ENCODE assay signal across 11 cellular contexts in genomic region chr4:23889368-23889767, GRCh38. TPM values are rescaled to one million over a fixed set of nuclear protein-coding genes. Genes with fewer than 3 reads are reported as not detected.
DNase-seq lines count a peak whose midpoint lies in the region; ATAC-seq and TF ChIP-seq lines count a peak whose summit lies in the region.
"Had no signal": no experiment of that assay in that cellular context is flagged by ENCODE, and none has a peak within 500 bp of the region (broad histone marks: within the 10 kb centered on the region; RNA-seq: fewer than 3 reads in every experiment).

No MANE protein-coding gene starts in this region.

- H3K4me3 Mint-ChIP-seq in endodermal cell (peak overlapping the region; percentile 48), nephron progenitor cell (peak overlapping the region; percentile 85)
- H3K4me3 Mint-ChIP-seq: T-helper 2 cell treated with Interferon-gamma antibody and Interleukin-4, amounts not matched to agents 5 μg/mL and 100 μg/mL, for 36 hours had no signal

- TF ChIP-seq CTCF in heart right ventricle (IDR thresholded peaks at IDR 0.05) = no peak
- TF ChIP-seq CTCF in endodermal cell (conservative IDR thresholded peaks at IDR 0.05) = no peak
- TF ChIP-seq CTCF in nephron progenitor cell (IDR thresholded peaks at IDR 0.05) = no peak
- no peak for TF ChIP-seq CTCF in vagina (IDR thresholded peaks at IDR 0.05)

- DNase-seq in heart right ventricle (no peak), left ventricle myocardium superior (no peak), endodermal cell (no peak), nephron progenitor cell (no peak), vagina (ENCODE audit: extremely low spot score in 2 of 2) (no peak), NCI-H1436 treated with DMSO at 0.1 percent for 48 hours (lab: John Stamatoyannopoulos, UW) (no peak), NCI-H2196 treated with DMSO at 0.1 percent for 48 hours (lab: John Stamatoyannopoulos, UW; ENCODE audit: unreplicated experiment) (no peak), NCI-H2029 treated with DMSO at 0.1 percent for 48 hours (lab: John Stamatoyannopoulos, UW) (no peak)

- no peaks in the 10 kb centered on the region for H3K9me3 Mint-ChIP-seq in endodermal cell
- H3K9me3 Mint-ChIP-seq in nephron progenitor cell = no peaks in the 10 kb centered on the region
- H3K9me3 Mint-ChIP-seq: T-helper 2 cell treated with Interferon-gamma antibody and Interleukin-4, amounts not matched to agents 5 μg/mL and 100 μg/mL, for 36 hours had no signal

- peak overlapping the region; percentile 61 to 90 (median 82) for H3K27ac ChIP-seq in heart right ventricle
- peak overlapping the region; percentile 12 for H3K27ac ChIP-seq in endodermal cell (ENCODE audit: low read depth, low read length)
- H3K27ac ChIP-seq in vagina = peak overlapping the region; percentile 51
- H3K27ac ChIP-seq: C4-2B had no signal

- no peaks in the 10 kb centered on the region for H3K36me3 Mint-ChIP-seq in endodermal cell (ENCODE audit: low read depth)
- H3K36me3 Mint-ChIP-seq in nephron progenitor cell (ENCODE audit: low read depth) = no peaks in the 10 kb centered on the region

- no peak overlapping the region for H3K9ac ChIP-seq in endodermal cell (ENCODE audit: extremely low read depth, low read length, poor library complexity, severe bottlenecking)

- H3K4me1 Mint-ChIP-seq in endodermal cell (peaks cover 33% of the 10 kb centered on the region), nephron progenitor cell (peaks cover 27% of the 10 kb centered on the region)

- no peak for TF ChIP-seq POLR2A in vagina (IDR thresholded peaks at IDR 0.05)

- no peaks in the 10 kb centered on the region for H3K9me3 ChIP-seq in heart right ventricle
- H3K9me3 ChIP-seq in endodermal cell (ENCODE audit: control insufficient read depth, low read length) = no peaks in the 10 kb centered on the region
- H3K9me3 ChIP-seq in vagina = no peaks in the 10 kb centered on the region

- H3K27me3 Mint-ChIP-seq in endodermal cell (ENCODE audit: insufficient read depth) (peaks cover 24% of the 10 kb centered on the region), nephron progenitor cell (ENCODE audit: low read depth, poor library complexity) (peaks cover 29% of the 10 kb centered on the region)

- H3K27ac Mint-ChIP-seq in endodermal cell (no peak overlapping the region), nephron progenitor cell (no peak overlapping the region)
- H3K27ac Mint-ChIP-seq: T-helper 2 cell treated with Interferon-gamma antibody and Interleukin-4, amounts not matched to agents 5 μg/mL and 100 μg/mL, for 36 hours had no signal

- no peaks in the 10 kb centered on the region for H3K36me3 ChIP-seq in heart right ventricle
- H3K36me3 ChIP-seq in endodermal cell (ENCODE audit: control insufficient read depth, insufficient read depth, low read length) = no peaks in the 10 kb centered on the region
- no peaks in the 10 kb centered on the region for H3K36me3 ChIP-seq in vagina

- WGBS in heart right ventricle, 2 donors = 1 to 5% methylated on average over 3 of the region's 3 CpGs
- WGBS in endodermal cell (ENCODE audit: insufficient coverage in 1 of 2, insufficient read length in 1 of 2), 2 experiments = 88% methylated on average over 1 of the region's 3 CpGs; no CpG with 5 or more reads in 1 of the 2 experiments

- intact Hi-C loops in heart right ventricle (cut with DNase I) (loop anchor here in 5 of 10 donors (1.0 to 10.0 kb wide), 5 partner anchors 41 to 1562 kb away; no protein-coding TSS in a partner anchor), left ventricle myocardium superior (cut with micrococcal nuclease) (no loop called here), vagina (cut with DNase I) (no loop called here)

- peaks cover 0 to 32% (median 10%) of the 10 kb centered on the region in 9 donors for H3K4me1 ChIP-seq in heart right ventricle
- H3K4me1 ChIP-seq in endodermal cell (ENCODE audit: control insufficient read depth, insufficient read depth, low read length) = peaks cover 8% of the 10 kb centered on the region
- peaks cover 26% of the 10 kb centered on the region for H3K4me1 ChIP-seq in vagina

- H3K27me3 ChIP-seq in heart right ventricle = no peaks in the 10 kb centered on the region
- H3K27me3 ChIP-seq in endodermal cell (ENCODE audit: control insufficient read depth, insufficient read depth, low read length, poor library complexity, severe bottlenecking) = peaks cover 11% of the 10 kb centered on the region
- no peaks in the 10 kb centered on the region for H3K27me3 ChIP-seq in vagina

- H3K4me3 ChIP-seq in heart right ventricle (peak overlapping the region; percentile 31 to 63 (median 58)), endodermal cell (ENCODE audit: low read length) (peak overlapping the region; percentile 74), vagina (peak overlapping the region; percentile 38 to 49)

- ATAC-seq in heart right ventricle (peak in 1 of 8 donors; percentile 4), left ventricle myocardium superior (no peak)

RNA-seq across cellular contexts. Expression of gene PPARGC1A, which starts 0.5 kb away (rescaled TPM):
- total RNA-seq in heart right ventricle = 100 to 1,000 TPM in 7 of 10 donors, 10 to 100 TPM in 3; 66.3 to 200 (median 106) TPM
- 10 to 100 TPM; 11.8 to 27.7 TPM for polyA plus RNA-seq in heart right ventricle
- total RNA-seq in left ventricle myocardium superior = 97.2 TPM
- total RNA-seq in endodermal cell = 10 to 100 TPM in 1 of 2 donors, 1 to 10 TPM in 1; 8.9 to 10.2 TPM
- 2.1 TPM for polyA plus RNA-seq in endodermal cell (2013, experiment 1 of 2)
- polyA plus RNA-seq in endodermal cell (2013, experiment 2 of 2) = 2.2 TPM
- 1.2 TPM for total RNA-seq in vagina
- total RNA-seq: pulmonary artery endothelial cell had no signal

Comparison
In these comparisons a context has a peak if more than half of its experiments do, and no peak if none do; other contexts are left out.
1. H3K27ac ChIP-seq: peak in every context shown above with its lines; median percentile 82 in heart right ventricle; 51 in vagina; 12 in endodermal cell.